13 cellular contexts compared by ENCODE assay signal in genomic region chr11:3052109-3052479, GRCh38. TPM values are rescaled to one million over a fixed set of nuclear protein-coding genes. Genes with fewer than 3 reads are reported as not detected.
DNase-seq lines count a peak whose midpoint lies in the region; ATAC-seq and TF ChIP-seq lines count a peak whose summit lies in the region.
"Had no signal": no experiment of that assay in that cellular context is flagged by ENCODE, and none has a peak within 500 bp of the region (broad histone marks: within the 10 kb centered on the region; RNA-seq: fewer than 3 reads in every experiment).

No MANE protein-coding gene starts in this region.

- H3K4me3 ChIP-seq in adipocyte (ENCODE audit: low read length) (no peak overlapping the region), vagina (no peak overlapping the region), Peyer's patch (no peak overlapping the region)
- H3K4me3 ChIP-seq: coronary artery, mucosa of descending colon had no signal

- intact Hi-C loops in left cardiac atrium (cut with DNase I) (no loop called here), cardiac septum (cut with DNase I) (no loop called here), vagina (cut with DNase I) (no loop called here)

- peaks cover 49 to 67% of the 10 kb centered on the region in 2 donors for H3K4me1 Mint-ChIP-seq in stimulated activated naive B cell treated with anti-CD40 and anti-IgM and Interleukin-4, amounts not matched to agents 10 μg/mL and 1 μg/mL and 100 μg/mL, for 72 hours

- H3K9me3 ChIP-seq in adipocyte (ENCODE audit: control insufficient read depth, low read length) (no peaks in the 10 kb centered on the region), vagina (no peaks in the 10 kb centered on the region), Peyer's patch (no peaks in the 10 kb centered on the region)
- H3K9me3 ChIP-seq: mucosa of descending colon had no signal

- ATAC-seq in left cardiac atrium (no peak), HG03571 (IDR thresholded peaks at IDR 0.05; ENCODE audit: unreplicated experiment) (no peak)
- peak; percentile 74 to 76 for ATAC-seq in stimulated activated naive B cell treated with anti-CD40 and anti-IgM and Interleukin-4, amounts not matched to agents 10 μg/mL and 1 μg/mL and 100 μg/mL, for 72 hours (replicated peaks)
- ATAC-seq: mucosa of descending colon had no signal

- DNase-seq in left cardiac atrium, result peak; percentile 10
- DNase-seq in cardiac septum (ENCODE audit: low spot score), result no peak
- peak; percentile 68 for DNase-seq in NCI-H128 (lab: John Stamatoyannopoulos, UW; ENCODE audit: unreplicated experiment)
- DNase-seq in adipocyte (ENCODE audit: low read depth), result no peak
- peak; percentile 27 for DNase-seq in stimulated activated naive B cell treated with anti-CD40 and anti-IgM and Interleukin-4, amounts not matched to agents 10 μg/mL and 1 μg/mL and 100 μg/mL, for 72 hours
- DNase-seq in vagina (ENCODE audit: extremely low spot score in 2 of 2), result no peak
- DNase-seq in Peyer's patch, result no peak
- DNase-seq: activated CD8-positive, alpha-beta memory T cell treated with anti-CD3 and anti-CD28 coated beads, Interleukin-2, amount 50 U/mL, for 4 hours; mucosa of descending colon; stimulated activated CD4-positive, alpha-beta T cell treated with anti-CD3 and anti-CD28 coated beads, Interleukin-4, amount 100 ng/mL, for 1 hour had no signal

- peak overlapping the region; percentile 83 for H3K27ac Mint-ChIP-seq in stimulated activated naive B cell treated with anti-CD40 and anti-IgM and Interleukin-4, amounts not matched to agents 10 μg/mL and 1 μg/mL and 100 μg/mL, for 72 hours
- H3K27ac Mint-ChIP-seq: stimulated activated naive CD8-positive, alpha-beta T cell treated with anti-CD3 and anti-CD28 coated beads, Interleukin-15, Interleukin-2, amounts not matched to agents 100 ng/mL and 50 ng/mL, for 24 hours had no signal

- no peaks in the 10 kb centered on the region for H3K9me3 Mint-ChIP-seq in stimulated activated naive B cell treated with anti-CD40 and anti-IgM and Interleukin-4, amounts not matched to agents 10 μg/mL and 1 μg/mL and 100 μg/mL, for 72 hours
- H3K9me3 Mint-ChIP-seq: stimulated activated naive CD8-positive, alpha-beta T cell treated with anti-CD3 and anti-CD28 coated beads, Interleukin-15, Interleukin-2, amounts not matched to agents 100 ng/mL and 50 ng/mL, for 24 hours had no signal

- peak overlapping the region; percentile 44 for H3K9ac ChIP-seq in adipocyte (ENCODE audit: low read length)

- H3K36me3 ChIP-seq in adipocyte (ENCODE audit: control insufficient read depth, insufficient read depth, low read length, severe bottlenecking), result peaks cover 33% of the 10 kb centered on the region
- H3K36me3 ChIP-seq in vagina, result no peaks in the 10 kb centered on the region
- H3K36me3 ChIP-seq in Peyer's patch, result peaks cover 0 to 10% (median 0%) of the 10 kb centered on the region in 3 donors

- no peaks in the 10 kb centered on the region for H3K27me3 ChIP-seq in adipocyte (replicated peaks; ENCODE audit: control insufficient read depth, insufficient read depth, low read length)
- H3K27me3 ChIP-seq in vagina, result no peaks in the 10 kb centered on the region
- no peaks in the 10 kb centered on the region for H3K27me3 ChIP-seq in Peyer's patch

- no peak for TF ChIP-seq CTCF in vagina (IDR thresholded peaks at IDR 0.05)
- TF ChIP-seq CTCF in Peyer's patch (IDR thresholded peaks at IDR 0.05), result no peak

- H3K4me1 ChIP-seq in adipocyte (ENCODE audit: control insufficient read depth, insufficient read depth, low read length) (peaks cover 59% of the 10 kb centered on the region), vagina (peaks cover 51% of the 10 kb centered on the region), Peyer's patch (peaks cover 0 to 45% (median 14%) of the 10 kb centered on the region in 4 donors)

- no peak overlapping the region for H3K4me3 Mint-ChIP-seq in stimulated activated naive B cell treated with anti-CD40 and anti-IgM and Interleukin-4, amounts not matched to agents 10 μg/mL and 1 μg/mL and 100 μg/mL, for 72 hours
- H3K4me3 Mint-ChIP-seq: stimulated activated naive CD8-positive, alpha-beta T cell treated with anti-CD3 and anti-CD28 coated beads, Interleukin-15, Interleukin-2, amounts not matched to agents 100 ng/mL and 50 ng/mL, for 24 hours had no signal

- H3K27ac ChIP-seq in vagina, result no peak overlapping the region
- no peak overlapping the region for H3K27ac ChIP-seq in Peyer's patch

- H3K27me3 Mint-ChIP-seq in stimulated activated naive B cell treated with anti-CD40 and anti-IgM and Interleukin-4, amounts not matched to agents 10 μg/mL and 1 μg/mL and 100 μg/mL, for 72 hours, result no peaks in the 10 kb centered on the region
- H3K27me3 Mint-ChIP-seq: stimulated activated naive CD8-positive, alpha-beta T cell treated with anti-CD3 and anti-CD28 coated beads, Interleukin-15, Interleukin-2, amounts not matched to agents 100 ng/mL and 50 ng/mL, for 24 hours had no signal

- peaks cover 20 to 29% of the 10 kb centered on the region in 2 donors for H3K36me3 Mint-ChIP-seq in stimulated activated naive B cell treated with anti-CD40 and anti-IgM and Interleukin-4, amounts not matched to agents 10 μg/mL and 1 μg/mL and 100 μg/mL, for 72 hours

- TF ChIP-seq POLR2A in vagina (IDR thresholded peaks at IDR 0.05) (no peak), Peyer's patch (IDR thresholded peaks at IDR 0.05) (no peak)

RNA-seq across cellular contexts. Expression of gene CARS1, which starts 5.1 kb away (rescaled TPM):
- total RNA-seq in left cardiac atrium, result 10 to 100 TPM; 16.8 to 28.7 TPM
- 17.1 TPM for total RNA-seq in cardiac septum
- total RNA-seq in vagina, result 26.0 TPM
- total RNA-seq in Peyer's patch, result 10 to 100 TPM; 41.7 to 59.9 (median 54.1) TPM

RNA-seq across cellular contexts. Expression of gene NAP1L4, which starts 60.0 kb away (rescaled TPM):
- total RNA-seq in left cardiac atrium (100 to 1,000 TPM; 125 to 144 TPM), cardiac septum (189 TPM), vagina (108 TPM), Peyer's patch (100 to 1,000 TPM in 3 of 4 donors, 10 to 100 TPM in 1; 87.6 to 177 (median 119) TPM)

Comparison
In these comparisons a context has a peak if more than half of its experiments do, and no peak if none do; other contexts are left out.
1. DNase-seq: peak in left cardiac atrium (single experiment), NCI-H128 (single experiment) and stimulated activated naive B cell treated with anti-CD40 and anti-IgM and Interleukin-4, amounts not matched to agents 10 μg/mL and 1 μg/mL and 100 μg/mL, for 72 hours (single experiment); none in cardiac septum (single experiment), adipocyte (single experiment), vagina (0 of 2) and Peyer's patch (0 of 3).
2. ATAC-seq: peak in stimulated activated naive B cell treated with anti-CD40 and anti-IgM and Interleukin-4, amounts not matched to agents 10 μg/mL and 1 μg/mL and 100 μg/mL, for 72 hours (2 of 2); none in left cardiac atrium (0 of 2) and HG03571 (single experiment).